ENCODE assay signal across 13 cellular contexts in the genomic region with DNA sequence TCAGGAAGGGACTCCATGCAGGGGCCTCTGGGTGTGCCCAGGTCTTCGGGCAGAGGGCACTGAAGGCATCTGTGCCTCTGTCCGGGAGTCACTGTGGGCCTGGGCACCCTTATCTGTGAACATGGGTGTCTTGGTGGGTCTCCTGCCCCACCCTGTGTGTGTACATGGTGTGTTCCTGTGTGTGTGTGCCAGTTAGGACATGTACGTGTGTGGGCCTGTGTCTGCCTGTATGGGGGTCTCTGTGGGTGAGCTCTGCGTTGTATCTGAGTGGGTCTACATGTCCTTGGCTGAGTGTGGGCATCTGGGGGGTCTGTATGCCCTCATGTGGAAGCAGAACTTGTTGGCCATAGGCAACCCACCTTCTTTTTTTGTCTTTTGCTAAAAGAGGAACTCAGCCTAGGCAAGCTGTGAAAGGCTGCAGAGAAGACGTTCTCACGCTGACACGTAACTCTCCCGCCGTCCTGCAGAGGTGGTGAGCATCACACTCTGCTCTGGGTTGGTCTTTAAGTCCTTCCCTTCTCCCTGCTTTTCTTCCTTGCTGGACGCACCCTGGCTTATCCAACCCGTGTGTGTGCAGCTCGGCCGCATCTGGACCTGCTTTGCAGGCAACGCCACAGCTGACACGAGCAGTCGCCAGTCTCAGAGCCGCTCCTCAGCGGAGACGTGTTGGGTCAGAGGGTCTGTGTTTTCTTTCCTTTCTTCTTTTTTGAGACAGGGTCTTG. TPM values are rescaled to one million over a fixed set of nuclear protein-coding genes. Genes with fewer than 3 reads are reported as not detected.
DNase-seq lines count a peak whose midpoint lies in the region; ATAC-seq and TF ChIP-seq lines count a peak whose summit lies in the region.
"Had no signal": no experiment of that assay in that cellular context is flagged by ENCODE, and none has a peak within 500 bp of the region (broad histone marks: within the 10 kb centered on the region; RNA-seq: fewer than 3 reads in every experiment).

No MANE protein-coding gene starts in this region.

- no peak for ATAC-seq in activated CD4-positive, CD25-positive, alpha-beta regulatory T cell treated with anti-CD3 and anti-CD28 coated beads, Interleukin-2, amount 50 U/mL, for 24 hours

- H3K4me1 Mint-ChIP-seq in brain = peaks cover 64% of the 10 kb centered on the region
- H3K4me1 Mint-ChIP-seq in endothelial cell (ENCODE audit: unreplicated experiment) = no peaks in the 10 kb centered on the region

- peak overlapping the region in 3 of 5 experiments; percentile 20 to 90 (median 72) for H3K27ac Mint-ChIP-seq in brain
- H3K27ac Mint-ChIP-seq in endothelial cell (ENCODE audit: unreplicated experiment) = no peak overlapping the region

- H3K9me3 Mint-ChIP-seq in brain = peaks cover 0 to 8% (median 0%) of the 10 kb centered on the region in 5 experiments
- H3K9me3 Mint-ChIP-seq in endothelial cell (ENCODE audit: unreplicated experiment) = no peaks in the 10 kb centered on the region

- peak; percentile 23 for DNase-seq in activated CD4-positive, CD25-positive, alpha-beta regulatory T cell treated with anti-CD3 and anti-CD28 coated beads, Interleukin-2, amount 50 U/mL, for 72 hours
- no peak for DNase-seq in activated CD4-positive, CD25-positive, alpha-beta regulatory T cell (lab: John Stamatoyannopoulos, UW)
- DNase-seq in NOMO-1 treated with dmso at 0.1 percent for 144 hours (lab: John Stamatoyannopoulos, UW; ENCODE audit: unreplicated experiment) (peak; percentile 50), endothelial cell (ENCODE audit: low spot score) (no peak)
- DNase-seq in effector CD8-positive, alpha-beta T cell (lab: John Stamatoyannopoulos, UW) = no peak
- DNase-seq: HCEC 1CT, NCI-H146, WERI-Rb-1 had no signal

- no peak overlapping the region for H3K4me3 ChIP-seq in rectal smooth muscle tissue (ENCODE audit: low read length)

- H3K27me3 ChIP-seq in rectal smooth muscle tissue (ENCODE audit: control insufficient read depth, insufficient read depth, low read length) = no peaks in the 10 kb centered on the region

- H3K27ac ChIP-seq in rectal smooth muscle tissue (ENCODE audit: low read depth, low read length) = no peak overlapping the region
- H3K27ac ChIP-seq: WERI-Rb-1 had no signal

- H3K36me3 Mint-ChIP-seq in brain = no peaks in the 10 kb centered on the region
- no peaks in the 10 kb centered on the region for H3K36me3 Mint-ChIP-seq in endothelial cell (ENCODE audit: low read depth, unreplicated experiment)

- H3K27me3 Mint-ChIP-seq in brain = peaks cover 7% of the 10 kb centered on the region
- H3K27me3 Mint-ChIP-seq in endothelial cell (ENCODE audit: unreplicated experiment) = peaks cover 7% of the 10 kb centered on the region

- no peak for TF ChIP-seq CTCF in brain (conservative IDR thresholded peaks at IDR 0.05)
- TF ChIP-seq CTCF in endothelial cell (IDR thresholded peaks at IDR 0.05; ENCODE audit: unreplicated experiment) = no peak

- peak overlapping the region; percentile 30 for H3K9ac ChIP-seq in rectal smooth muscle tissue (ENCODE audit: low read length)

- no peaks in the 10 kb centered on the region for H3K36me3 ChIP-seq in rectal smooth muscle tissue (ENCODE audit: control insufficient read depth, insufficient read depth, low read length)
- H3K36me3 ChIP-seq: WERI-Rb-1 had no signal

- peak overlapping the region in 1 of 5 experiments; percentile 54 for H3K4me3 Mint-ChIP-seq in brain
- H3K4me3 Mint-ChIP-seq in endothelial cell (ENCODE audit: unreplicated experiment) = no peak overlapping the region

- H3K4me1 ChIP-seq in rectal smooth muscle tissue (ENCODE audit: control insufficient read depth, insufficient read depth, low read length) = no peaks in the 10 kb centered on the region

RNA-seq across cellular contexts. Expression of a gene that starts 0.5 kb away (rescaled TPM):
- polyA plus RNA-seq in brain (ENCODE audit: insufficient read depth, low read depth, low replicate concordance) = not detected
- total RNA-seq in endothelial cell (ENCODE audit: unreplicated experiment) = not detected
- total RNA-seq: G401 had no signal
- polyA plus RNA-seq: adipose tissue had no signal

RNA-seq across cellular contexts. Expression of a gene that starts 23.7 kb away (rescaled TPM):
- polyA plus RNA-seq in brain (ENCODE audit: insufficient read depth, low read depth, low replicate concordance) = 0.97 TPM
- total RNA-seq in endothelial cell (ENCODE audit: unreplicated experiment) = not detected
- total RNA-seq: G401 had no signal

RNA-seq across cellular contexts. Expression of a gene that starts 28.0 kb away (rescaled TPM):
- polyA plus RNA-seq in brain (ENCODE audit: insufficient read depth, low read depth, low replicate concordance) = 10.8 TPM
- 10.2 TPM for total RNA-seq in endothelial cell (ENCODE audit: unreplicated experiment)

RNA-seq across cellular contexts. Expression of a gene that starts 28.6 kb away (rescaled TPM):
- polyA plus RNA-seq in brain (ENCODE audit: insufficient read depth, low read depth, low replicate concordance) = 14.7 TPM
- 26.2 TPM for total RNA-seq in endothelial cell (ENCODE audit: unreplicated experiment)

RNA-seq across cellular contexts. Expression of a gene that starts 44.9 kb away (rescaled TPM):
- polyA plus RNA-seq in brain (ENCODE audit: insufficient read depth, low read depth, low replicate concordance) = 238 TPM
- 123 TPM for total RNA-seq in endothelial cell (ENCODE audit: unreplicated experiment)

Comparison
In these comparisons a context has a peak if more than half of its experiments do, and no peak if none do; other contexts are left out.
1. DNase-seq: peak in activated CD4-positive, CD25-positive, alpha-beta regulatory T cell treated with anti-CD3 and anti-CD28 coated beads, Interleukin-2, amount 50 U/mL, for 72 hours (single experiment) and NOMO-1 treated with dmso at 0.1 percent for 144 hours (single experiment); none in activated CD4-positive, CD25-positive, alpha-beta regulatory T cell (0 of 4), effector CD8-positive, alpha-beta T cell (single experiment) and endothelial cell (single experiment).